ENCODE assay signal across 23 cellular contexts in the genomic region with DNA sequence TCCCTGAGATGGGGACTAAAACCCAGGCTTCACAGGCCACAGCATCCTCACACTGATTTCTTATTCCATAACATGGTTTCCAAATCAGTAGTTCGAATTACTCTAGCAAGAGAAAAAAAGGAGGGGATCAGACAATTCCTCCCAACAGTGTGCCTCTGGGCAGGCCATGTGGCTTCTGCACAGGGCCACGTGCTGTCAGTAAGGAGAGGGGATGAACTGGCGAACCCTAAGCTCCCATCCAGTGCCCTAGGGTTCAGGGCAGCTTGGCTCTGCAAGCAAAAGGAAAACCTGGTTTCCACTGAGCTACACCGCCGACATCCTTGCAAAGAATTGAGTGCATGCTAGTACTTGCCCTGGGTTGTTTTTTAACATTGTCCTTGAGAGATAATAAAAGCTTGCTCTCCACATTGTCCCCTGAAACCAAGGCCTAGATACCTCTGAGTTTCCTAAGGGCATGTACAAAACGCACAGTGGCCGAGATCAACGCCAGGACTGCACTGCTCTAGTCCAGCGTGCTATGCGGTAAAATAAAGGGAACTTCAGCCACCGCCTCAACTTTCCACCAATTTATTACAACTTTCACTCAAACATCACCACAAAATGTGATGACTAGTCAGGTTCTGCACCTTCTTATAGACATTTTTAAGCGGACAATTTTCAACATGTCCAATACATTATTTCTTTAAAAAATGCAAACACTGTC. TPM values are rescaled to one million over a fixed set of nuclear protein-coding genes. Genes with fewer than 3 reads are reported as not detected.
DNase-seq lines count a peak whose midpoint lies in the region; ATAC-seq, FAIRE-seq and TF ChIP-seq lines count a peak whose summit lies in the region.
"Had no signal": no experiment of that assay in that cellular context is flagged by ENCODE, and none has a peak within 500 bp of the region (broad histone marks: within the 10 kb centered on the region; RNA-seq: fewer than 3 reads in every experiment).

No MANE protein-coding gene starts in this region.

- H3K23ac ChIP-seq in H1 (ENCODE audit: insufficient read length): no peak overlapping the region

- no peak for TF ChIP-seq POLR2A in H1 (IDR thresholded peaks at IDR 0.05; ENCODE audit: control extremely low read depth in 1 of 2, low read depth in 2 of 2, low read length in 2 of 2)
- no peak for TF ChIP-seq POLR2A in thyroid gland (IDR thresholded peaks at IDR 0.05)

- H4K20me1 ChIP-seq in H1 (replicated peaks in 1 of 2; ENCODE audit: control insufficient read depth in 1 of 2, insufficient read depth in 2 of 2, low read length in 2 of 2) (peaks cover 16 to 28% of the 10 kb centered on the region in 2 experiments), osteoblast (ENCODE audit: insufficient read depth, low read length) (peaks cover 74% of the 10 kb centered on the region)

- H3K36me3 ChIP-seq in H1 (ENCODE audit: control insufficient read depth in 2 of 4, insufficient read depth in 4 of 4, low read length in 3 of 4) (peaks cover 0 to 5% (median 0%) of the 10 kb centered on the region in 4 experiments; a peak in 2 of 8 replicates), osteoblast (ENCODE audit: insufficient read depth, low read length) (no peaks in the 10 kb centered on the region), thyroid gland (no peaks in the 10 kb centered on the region)
- H3K36me3 ChIP-seq: esophagus muscularis mucosa had no signal

- no peaks in the 10 kb centered on the region for H3K27me3 ChIP-seq in CD4-positive, alpha-beta T cell (ENCODE audit: control insufficient read depth, insufficient read depth, low read length)
- H3K27me3 ChIP-seq in H1 (replicated peaks in 1 of 4; ENCODE audit: control insufficient read depth in 3 of 4, extremely low read depth in 1 of 4, insufficient read depth in 3 of 4, low read length in 3 of 4) (no peaks in the 10 kb centered on the region), osteoblast (ENCODE audit: insufficient read depth, low read length) (no peaks in the 10 kb centered on the region), thyroid gland (no peaks in the 10 kb centered on the region)
- H3K27me3 ChIP-seq: esophagus muscularis mucosa had no signal

- POLR2A ChIA-PET in CD4-positive, alpha-beta T cell (lab: Charles Lee): no interaction called here
- POLR2A ChIA-PET in H1 (lab: Charles Lee; ENCODE audit: partially characterized antibody): no interaction called here

- H3K9ac ChIP-seq in H1 (replicated peaks in 1 of 4; ENCODE audit: extremely low read depth in 1 of 4, low read depth in 3 of 4, low read length in 3 of 4): no peak overlapping the region
- H3K9ac ChIP-seq: SK-N-SH had no signal

- DNase-seq in CD4-positive, alpha-beta T cell: peak in 1 of 10 experiments; percentile 0
- peak; percentile 71 for DNase-seq in NOMO-1 treated with DMSO at 0.1 percent for 48 hours (lab: John Stamatoyannopoulos, UW; ENCODE audit: unreplicated experiment)
- DNase-seq in H1 (ENCODE audit: low read depth in 1 of 2, low spot score in 2 of 2): no peak
- DNase-seq in osteoblast (ENCODE audit: insufficient read length, low spot score, missing footprints): peak; percentile 13
- no peak for DNase-seq in NCI-H1092 treated with DMSO at 0.1 percent for 48 hours (lab: John Stamatoyannopoulos, UW)
- DNase-seq in thyroid gland: no peak
- DNase-seq in NCI-H128 (lab: John Stamatoyannopoulos, UW; ENCODE audit: unreplicated experiment): no peak
- DNase-seq: activated naive CD8-positive, alpha-beta T cell treated with anti-CD3 and anti-CD28 coated beads for 36 hours; DMS79; HFFc6; Karpas-422; kidney glomerular epithelial cell; NCI-H1105 treated with DMSO at 0.1 percent for 48 hours; NCI-H510A; NK-92 treated with Interleukin-12 subunit alpha and Interleukin-12 subunit beta, amount 100 ng/mL, for 24 hours; occipital lobe; retina; SK-N-SH; stimulated activated CD4-positive, alpha-beta T cell treated with anti-CD3 and anti-CD28 coated beads, Interleukin-4, amount 100 ng/mL, for 24 hours; stimulated activated naive CD8-positive, alpha-beta T cell treated with anti-CD3 and anti-CD28 coated beads, Interleukin-15, Interleukin-2, amounts not matched to agents 100 U/mL and 50 U/mL, for 24 hours had no signal

- peaks cover 6% of the 10 kb centered on the region for H3K9me3 Mint-ChIP-seq in CD4-positive, alpha-beta T cell

- peak overlapping the region; percentile 49 for H3K4me3 Mint-ChIP-seq in CD4-positive, alpha-beta T cell
- H3K4me3 Mint-ChIP-seq: activated naive CD8-positive, alpha-beta T cell treated with anti-CD3 and anti-CD28 coated beads for 36 hours; HFFc6 had no signal

- no peak overlapping the region for H2BK15ac ChIP-seq in H1 (ENCODE audit: low read length)

- H4K5ac ChIP-seq in H1 (ENCODE audit: insufficient read length, low read depth, low read length): no peak overlapping the region

- 0 out of 2 replicates have a peak overlapping the region, but pooled peaks have one; percentile 9 for H2AK5ac ChIP-seq in H1 (ENCODE audit: low read depth, low read length)

- H3K56ac ChIP-seq in H1 (replicated peaks; ENCODE audit: insufficient read length, low read depth, low read length): no peak overlapping the region

- peak overlapping the region in 1 of 2 experiments; percentile 68; a peak in 2 of 4 replicates for H3K4me2 ChIP-seq in H1 (ENCODE audit: insufficient read depth in 1 of 2, low read depth in 2 of 2, low read length in 2 of 2)
- no peak overlapping the region for H3K4me2 ChIP-seq in osteoblast (ENCODE audit: insufficient read depth, low read length)
- H3K4me2 ChIP-seq: SK-N-SH had no signal

- no peak overlapping the region for H3K14ac ChIP-seq in H1 (ENCODE audit: insufficient read length)

- H3K4me1 Mint-ChIP-seq in CD4-positive, alpha-beta T cell (ENCODE audit: low read depth): peaks cover 62% of the 10 kb centered on the region

- no peak for TF ChIP-seq CTCF in CD4-positive, alpha-beta T cell (IDR thresholded peaks at IDR 0.05)
- TF ChIP-seq CTCF in H1 (IDR thresholded peaks at IDR 0.05; ENCODE audit: control extremely low read depth in 1 of 3, insufficient read depth in 1 of 3, low read depth in 1 of 3, low read length in 3 of 3) (no peak), osteoblast (IDR thresholded peaks at IDR 0.05; ENCODE audit: extremely low read depth, low read depth, low read length) (no peak), thyroid gland (IDR thresholded peaks at IDR 0.05) (no peak)

- H2BK5ac ChIP-seq in H1 (ENCODE audit: low read depth, low read length): no peak overlapping the region

- no peaks in the 10 kb centered on the region for H3K27me3 Mint-ChIP-seq in CD4-positive, alpha-beta T cell
- H3K27me3 Mint-ChIP-seq: activated naive CD8-positive, alpha-beta T cell treated with anti-CD3 and anti-CD28 coated beads for 36 hours had no signal

- CTCF ChIA-PET in CD4-positive, alpha-beta T cell (lab: Charles Lee): no interaction called here
- CTCF ChIA-PET in H1 (lab: Charles Lee; ENCODE audit: partially characterized antibody): interaction anchor here (0.6 to 1.6 kb wide), 4 partner anchors 25 to 220 kb away, joined by 3 to 4 read pairs (median 4); no protein-coding TSS in a partner anchor

- H3K36me3 Mint-ChIP-seq in CD4-positive, alpha-beta T cell (ENCODE audit: low read depth): peaks cover 16% of the 10 kb centered on the region

- no peak overlapping the region for H2BK120ac ChIP-seq in H1 (replicated peaks; ENCODE audit: low read depth, low read length)

- H2AFZ ChIP-seq in H1 (ENCODE audit: low read length) (no peak overlapping the region), osteoblast (ENCODE audit: low read length) (no peak overlapping the region)

- peaks cover 13% of the 10 kb centered on the region for H3K79me1 ChIP-seq in H1 (ENCODE audit: low read depth, low read length)

- WGBS in H1 (ENCODE audit: extremely low coverage in 1 of 2, insufficient coverage in 1 of 2, insufficient read length in 1 of 2, insufficient replicate concordance in 2 of 2, low coverage in 1 of 2, low lambda C conversion rate in 2 of 2, missing lambda C conversion rate in 1 of 2), 2 experiments: 88% methylated on average over 12 of the region's 12 CpGs; no CpG with 5 or more reads in 1 of the 2 experiments
- 88 to 92% methylated on average over 12 of the region's 12 CpGs for WGBS in thyroid gland, 2 donors

- peak overlapping the region in 1 of 4 experiments; percentile 14; a peak in 1 of 8 replicates for H3K4me3 ChIP-seq in H1 (ENCODE audit: extremely low read depth in 1 of 4, insufficient read depth in 2 of 4, low read depth in 3 of 4, low read length in 4 of 4)
- H3K4me3 ChIP-seq in osteoblast (ENCODE audit: insufficient read depth, low read length): no peak overlapping the region
- H3K4me3 ChIP-seq in thyroid gland (replicated peaks in 1 of 3): no peak overlapping the region
- H3K4me3 ChIP-seq: esophagus muscularis mucosa, lung had no signal

- no peak for ATAC-seq in CD4-positive, alpha-beta T cell (ENCODE audit: poor library complexity)
- no peak for ATAC-seq in GM19397 (IDR thresholded peaks at IDR 0.05; ENCODE audit: unreplicated experiment)
- ATAC-seq: stimulated activated naive CD8-positive, alpha-beta T cell treated with anti-CD3 and anti-CD28 coated beads, Interleukin-15, Interleukin-2, amounts not matched to agents 100 U/mL and 50 U/mL, for 24 hours had no signal

- H3K23me2 ChIP-seq in H1 (ENCODE audit: low read depth, low read length): peaks cover 3% of the 10 kb centered on the region

- no peak overlapping the region for H2BK12ac ChIP-seq in H1 (ENCODE audit: low read depth, low read length)

- H3K18ac ChIP-seq in H1 (ENCODE audit: extremely low read depth, low read length): no peak overlapping the region

- no peak overlapping the region for H3K27ac ChIP-seq in CD4-positive, alpha-beta T cell (ENCODE audit: low read depth, low read length)
- H3K27ac ChIP-seq in H1 (ENCODE audit: low read depth, low read length): no peak overlapping the region
- no peak overlapping the region for H3K27ac ChIP-seq in osteoblast (ENCODE audit: low read depth, low read length)
- no peak overlapping the region for H3K27ac ChIP-seq in thyroid gland
- H3K27ac ChIP-seq: esophagus muscularis mucosa had no signal

- intact Hi-C loops in CD4-positive, alpha-beta T cell (cut with DNase I, micrococcal nuclease): loop anchor here in 1 of 2 experiments (10.0 kb wide), 1 partner anchor 1838 kb away; a partner anchor contains a TSS
- intact Hi-C loops in thyroid gland (cut with DNase I): no loop called here

- no peak overlapping the region for H4K8ac ChIP-seq in H1 (ENCODE audit: extremely low read depth, insufficient read depth, low read length)

- TF ChIP-seq RAD21 in H1 (IDR thresholded peaks at IDR 0.05 in 1 of 2, conservative IDR thresholded peaks at IDR 0.05 in 1 of 2; ENCODE audit: low read depth in 2 of 2, low read length in 2 of 2): no peak

- no peak for TF ChIP-seq EP300 in H1 (IDR thresholded peaks at IDR 0.05; ENCODE audit: borderline replicate concordance in 1 of 2, low read depth in 2 of 2, low read length in 2 of 2)

- no peak overlapping the region for H2BK20ac ChIP-seq in H1 (ENCODE audit: low read length)

- no peak overlapping the region for H3K27ac Mint-ChIP-seq in CD4-positive, alpha-beta T cell
- H3K27ac Mint-ChIP-seq: activated naive CD8-positive, alpha-beta T cell treated with anti-CD3 and anti-CD28 coated beads for 36 hours; HFFc6 had no signal

- H3K4me1 ChIP-seq in H1 (replicated peaks in 1 of 4; ENCODE audit: control insufficient read depth in 3 of 4, insufficient read depth in 4 of 4, low read length in 3 of 4): peaks cover 9 to 13% (median 9%) of the 10 kb centered on the region in 4 experiments; a peak in 6 of 7 replicates
- peaks cover 16% of the 10 kb centered on the region for H3K4me1 ChIP-seq in osteoblast (ENCODE audit: insufficient read depth, low read length)
- peaks cover 8 to 13% of the 10 kb centered on the region in 2 donors for H3K4me1 ChIP-seq in thyroid gland

- no peak overlapping the region for H4K91ac ChIP-seq in H1 (replicated peaks; ENCODE audit: insufficient read length, low read length)

- H3K4ac ChIP-seq in H1 (replicated peaks; ENCODE audit: insufficient read length, low read depth, low read length): no peak overlapping the region

- no peak for FAIRE-seq in H1 (lab: Jason Lieb, UNC)

- peaks cover 69 to 89% of the 10 kb centered on the region in 2 experiments for H3K79me2 ChIP-seq in H1 (ENCODE audit: control insufficient read depth in 1 of 2, insufficient read depth in 2 of 2, low read length in 2 of 2)
- peaks cover 79% of the 10 kb centered on the region for H3K79me2 ChIP-seq in osteoblast (ENCODE audit: insufficient read depth, low read length)

- H3K9me3 ChIP-seq in CD4-positive, alpha-beta T cell (ENCODE audit: control insufficient read depth, low read length): no peaks in the 10 kb centered on the region
- no peaks in the 10 kb centered on the region for H3K9me3 ChIP-seq in H1 (ENCODE audit: insufficient read depth in 2 of 2, low read depth in 1 of 2, low read length in 1 of 2)
- no peaks in the 10 kb centered on the region for H3K9me3 ChIP-seq in osteoblast (ENCODE audit: low read depth, low read length)
- no peaks in the 10 kb centered on the region for H3K9me3 ChIP-seq in thyroid gland
- H3K9me3 ChIP-seq: esophagus muscularis mucosa, SK-N-SH had no signal

RNA-seq across cellular contexts. Expression of a gene that starts 4.5 kb away (rescaled TPM):
- 10 to 100 TPM; 16.8 to 18.2 TPM for total RNA-seq in CD4-positive, alpha-beta T cell
- 43.1 and 44.0 TPM in 2 replicates for total RNA-seq in H1 (2021; fragmentation: NEBNext Ultra II Directional; extraction: Animal tissue kit (Norgen Biotek cat#: 25700))
- 13.4 and 14.4 TPM in 2 replicates for polyA plus RNA-seq in H1 (2011; rRNA removed)
- 10.7 TPM for polyA plus RNA-seq in H1 (2011; cell fraction: cytosol; rRNA removed)
- polyA plus RNA-seq in H1 (2011; cell fraction: nucleus; rRNA removed): 29.4 TPM
- 18.7 to 25.2 TPM (median 22.4 TPM) in 4 replicates for polyA plus RNA-seq in H1 (2012, experiment 1 of 2)
- polyA plus RNA-seq in H1 (2012, experiment 2 of 2): 5.8 TPM
- polyA plus RNA-seq in H1 (2013, experiment 1 of 2): 19.1 TPM
- polyA plus RNA-seq in H1 (2013, experiment 2 of 2): 17.7 TPM
- 29.0 and 30.8 TPM in 2 replicates for polyA minus RNA-seq in H1 (2011; rRNA and poly(A)+ RNA removed)
- 64.3 TPM for polyA minus RNA-seq in H1 (2011; cell fraction: cytosol; rRNA and poly(A)+ RNA removed)
- polyA minus RNA-seq in H1 (2011; cell fraction: nucleus; rRNA and poly(A)+ RNA removed): 31.5 TPM
- total RNA-seq in osteoblast (22.1 and 26.1 TPM in 2 replicates), thyroid gland (10 to 100 TPM; 11.8 to 23.4 (median 19.9) TPM)

RNA-seq across cellular contexts. Expression of a gene that starts 58.4 kb away (rescaled TPM):
- 10 to 100 TPM; 16.4 to 19.6 TPM for total RNA-seq in CD4-positive, alpha-beta T cell
- total RNA-seq in H1 (2021; fragmentation: NEBNext Ultra II Directional; extraction: Animal tissue kit (Norgen Biotek cat#: 25700)): 59.3 and 63.1 TPM in 2 replicates
- polyA plus RNA-seq in H1 (2011; rRNA removed): 85.2 and 105 TPM in 2 replicates
- polyA plus RNA-seq in H1 (2011; cell fraction: cytosol; rRNA removed): 74.8 TPM
- 68.0 TPM for polyA plus RNA-seq in H1 (2011; cell fraction: nucleus; rRNA removed)
- polyA plus RNA-seq in H1 (2012, experiment 1 of 2): 40.4 to 56.7 TPM (median 50.5 TPM) in 4 replicates
- polyA plus RNA-seq in H1 (2012, experiment 2 of 2): 65.3 TPM
- 51.1 TPM for polyA plus RNA-seq in H1 (2013, experiment 1 of 2)
- 54.0 TPM for polyA plus RNA-seq in H1 (2013, experiment 2 of 2)
- polyA minus RNA-seq in H1 (2011; rRNA and poly(A)+ RNA removed): 21.6 and 41.3 TPM in 2 replicates
- polyA minus RNA-seq in H1 (2011; cell fraction: cytosol; rRNA and poly(A)+ RNA removed): 26.6 TPM
- polyA minus RNA-seq in H1 (2011; cell fraction: nucleus; rRNA and poly(A)+ RNA removed): 19.2 TPM
- total RNA-seq in osteoblast (29.0 and 32.1 TPM in 2 replicates), thyroid gland (10 to 100 TPM; 37.9 to 56.2 (median 44.2) TPM)

Comparison
In these comparisons a context has a peak if more than half of its experiments do, and no peak if none do; other contexts are left out.
1. DNase-seq: peak in NOMO-1 treated with DMSO at 0.1 percent for 48 hours (single experiment) and osteoblast (single experiment); none in H1 (0 of 2), NCI-H1092 treated with DMSO at 0.1 percent for 48 hours (single experiment), thyroid gland (0 of 2) and NCI-H128 (single experiment).